Comparison of ENCODE assay signal across 20 cellular contexts in genomic region chr22:22704156-22704946, GRCh38. TPM values are rescaled to one million over a fixed set of nuclear protein-coding genes. Genes with fewer than 3 reads are reported as not detected.
DNase-seq lines count a peak whose midpoint lies in the region; ATAC-seq and TF ChIP-seq lines count a peak whose summit lies in the region.
"Had no signal": no experiment of that assay in that cellular context is flagged by ENCODE, and none has a peak within 500 bp of the region (broad histone marks: within the 10 kb centered on the region; RNA-seq: fewer than 3 reads in every experiment).

No MANE protein-coding gene starts in this region.

- H3K27me3 Mint-ChIP-seq in dendritic cell treated with granulocyte-macrophage colony-stimulating factor and Interleukin-4, amounts not matched to agents 40 ng/mL and 50 ng/mL, for 4 days: peaks cover 12% of the 10 kb centered on the region

- H3K36me3 ChIP-seq in OCI-LY3 (replicated peaks; ENCODE audit: low read depth, low read length) (peaks cover 2% of the 10 kb centered on the region), skeletal muscle satellite cell (ENCODE audit: insufficient read depth, low read length) (no peaks in the 10 kb centered on the region)
- H3K36me3 ChIP-seq: MG63 had no signal

- TF ChIP-seq CTCF in OCI-LY3 (IDR thresholded peaks at IDR 0.05; ENCODE audit: low read depth, low read length): no peak

- no peak for ATAC-seq in GM19328 (IDR thresholded peaks at IDR 0.05; ENCODE audit: unreplicated experiment)
- ATAC-seq: GM12878 had no signal

- H3K4me3 Mint-ChIP-seq in dendritic cell treated with granulocyte-macrophage colony-stimulating factor and Interleukin-4, amounts not matched to agents 40 ng/mL and 50 ng/mL, for 4 days: no peak overlapping the region
- H3K4me3 Mint-ChIP-seq: CD14-positive monocyte had no signal

- H3K4me2 ChIP-seq in OCI-LY3 (ENCODE audit: low read length) (peak overlapping the region; percentile 32), skeletal muscle satellite cell (ENCODE audit: low read length) (no peak overlapping the region)

- peak overlapping the region; percentile 66 for H3K27ac Mint-ChIP-seq in dendritic cell treated with granulocyte-macrophage colony-stimulating factor and Interleukin-4, amounts not matched to agents 40 ng/mL and 50 ng/mL, for 4 days
- H3K27ac Mint-ChIP-seq: CD14-positive monocyte had no signal

- H4K20me1 ChIP-seq in OCI-LY3 (ENCODE audit: insufficient read depth, low read length): no peaks in the 10 kb centered on the region

- H2AFZ ChIP-seq in OCI-LY3 (ENCODE audit: low read depth, low read length): no peak overlapping the region

- H3K27me3 ChIP-seq in OCI-LY3 (ENCODE audit: low read depth, low read length): no peaks in the 10 kb centered on the region
- H3K27me3 ChIP-seq in skeletal muscle satellite cell (ENCODE audit: control insufficient read depth, insufficient read depth, low read length): no peaks in the 10 kb centered on the region
- H3K27me3 ChIP-seq: MG63 had no signal

- H3K27ac ChIP-seq in OCI-LY3 (ENCODE audit: low read length): peak overlapping the region; percentile 85
- H3K27ac ChIP-seq: 22Rv1 had no signal

- H3K9me3 ChIP-seq in OCI-LY3 (ENCODE audit: insufficient read depth, low read length) (no peaks in the 10 kb centered on the region), skeletal muscle satellite cell (replicated peaks; ENCODE audit: low read length) (no peaks in the 10 kb centered on the region)
- H3K9me3 ChIP-seq: Caco-2, MG63 had no signal

- peak; percentile 9 for DNase-seq in activated CD8-positive, alpha-beta memory T cell treated with anti-CD3 and anti-CD28 coated beads for 24 hours
- no peak for DNase-seq in activated CD8-positive, alpha-beta memory T cell treated with anti-CD3 and anti-CD28 coated beads, Interleukin-2, amount 50 U/mL, for 4 hours
- DNase-seq in stimulated activated CD4-positive, alpha-beta T cell treated with anti-CD3 and anti-CD28 coated beads, Interleukin-15, amount 100 ng/mL, for 24 hours: no peak
- no peak for DNase-seq in DMS153 (lab: John Stamatoyannopoulos, UW)
- DNase-seq: Caco-2, DMS53, KBM-7, NCI-H1092 treated with DMSO at 0.1 percent for 48 hours, NCI-H1694, NCI-H446, NCI-H748 treated with DMSO at 0.1 percent for 48 hours, SHP77 treated with DMSO at 0.1 percent for 48 hours had no signal

- intact Hi-C loops in dendritic cell treated with granulocyte-macrophage colony-stimulating factor and Interleukin-4, amounts not matched to agents 40 ng/mL and 50 ng/mL, for 4 days (cut with micrococcal nuclease): no loop called here

- no peaks in the 10 kb centered on the region for H3K79me2 ChIP-seq in OCI-LY3 (ENCODE audit: low read length)

- H3K4me1 ChIP-seq in OCI-LY3 (ENCODE audit: low read length) (peaks cover 83% of the 10 kb centered on the region), skeletal muscle satellite cell (ENCODE audit: control insufficient read depth, insufficient read depth, low read length) (peaks cover 29% of the 10 kb centered on the region)

- peaks cover 32% of the 10 kb centered on the region for H3K4me1 Mint-ChIP-seq in dendritic cell treated with granulocyte-macrophage colony-stimulating factor and Interleukin-4, amounts not matched to agents 40 ng/mL and 50 ng/mL, for 4 days (ENCODE audit: low read depth)

- no peak overlapping the region for H3K4me3 ChIP-seq in OCI-LY3 (ENCODE audit: low read length)
- H3K4me3 ChIP-seq in skeletal muscle satellite cell (ENCODE audit: low read length): no peak overlapping the region
- H3K4me3 ChIP-seq: GM12878, MG63 had no signal

- H3K9me3 Mint-ChIP-seq in dendritic cell treated with granulocyte-macrophage colony-stimulating factor and Interleukin-4, amounts not matched to agents 40 ng/mL and 50 ng/mL, for 4 days: no peaks in the 10 kb centered on the region
- H3K9me3 Mint-ChIP-seq: CD14-positive monocyte had no signal

- H3K9ac ChIP-seq in OCI-LY3 (ENCODE audit: low read length) (peak overlapping the region; percentile 65), skeletal muscle satellite cell (ENCODE audit: low read depth, low read length) (peak overlapping the region; percentile 50)

- no peaks in the 10 kb centered on the region for H3K36me3 Mint-ChIP-seq in dendritic cell treated with granulocyte-macrophage colony-stimulating factor and Interleukin-4, amounts not matched to agents 40 ng/mL and 50 ng/mL, for 4 days (ENCODE audit: low read depth)
- H3K36me3 Mint-ChIP-seq: CD14-positive monocyte had no signal

RNA-seq across cellular contexts. Expression of gene GGTLC2, which starts 59.9 kb away (rescaled TPM):
- not detected in 2 replicates for total RNA-seq in skeletal muscle satellite cell (2012; rRNA removed)
- total RNA-seq: GM12878 had no signal
